Comparison of ENCODE assay signal across 8 cellular contexts in the genomic region with DNA sequence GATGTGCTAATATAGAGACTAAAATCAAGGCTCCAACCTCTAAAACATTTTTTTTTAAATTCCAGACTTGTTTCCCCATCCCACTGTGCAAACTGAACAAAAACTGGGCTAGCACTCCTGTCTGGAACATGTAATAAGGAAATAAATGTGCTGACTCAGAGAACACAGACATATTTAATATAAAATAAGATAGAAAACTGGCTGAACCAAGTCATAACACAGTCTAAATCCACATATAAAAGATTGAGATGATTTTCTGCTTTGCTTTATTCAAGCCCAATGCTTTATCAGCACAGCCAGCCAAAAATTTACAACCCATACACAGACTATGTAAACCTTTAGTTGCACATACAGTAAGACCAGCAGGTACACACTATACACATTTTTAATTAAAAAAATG. TPM values are rescaled to one million over a fixed set of nuclear protein-coding genes. Genes with fewer than 3 reads are reported as not detected.
A peak's percentile ranks its signal among the peaks of the same experiment; 100 is the strongest.
DNase-seq lines count a peak whose midpoint lies in the region; ATAC-seq and TF ChIP-seq lines count a peak whose summit lies in the region.

No MANE protein-coding gene starts in this region.

- peaks cover 9% of the 10 kb centered on the region for H3K27me3 Mint-ChIP-seq in GM23338 (ENCODE audit: insufficient read depth, low read depth, poor library complexity)
- H3K27me3 Mint-ChIP-seq in activated CD4-positive, alpha-beta memory T cell treated with anti-CD3 and anti-CD28 coated beads for 36 hours: no peaks in the 10 kb centered on the region

- H2AFZ ChIP-seq in GM23338: no peak overlapping the region

- H3K27me3 ChIP-seq in GM23338 (ENCODE audit: insufficient read depth) (no peaks in the 10 kb centered on the region), gastroesophageal sphincter (no peaks in the 10 kb centered on the region), skeletal muscle satellite cell (ENCODE audit: control insufficient read depth, insufficient read depth, low read length) (no peaks in the 10 kb centered on the region)

- H3K4me1 Mint-ChIP-seq in GM23338: peaks cover 36% of the 10 kb centered on the region
- H3K4me1 Mint-ChIP-seq in activated CD4-positive, alpha-beta memory T cell treated with anti-CD3 and anti-CD28 coated beads for 36 hours (ENCODE audit: low read depth): peaks cover 59% of the 10 kb centered on the region

- H3F3A ChIP-seq in GM23338 (replicated peaks; ENCODE audit: low read depth): peaks cover 3% of the 10 kb centered on the region; the same call in 1 of the 2 replicates

- POLR2A ChIA-PET in activated CD4-positive, alpha-beta memory T cell treated with anti-CD3 and anti-CD28 coated beads for 36 hours (lab: Charles Lee): interaction anchor here (0.6 to 1.0 kb wide), 2 partner anchors 20 to 52 kb away, joined by 3 read pairs; no protein-coding TSS in a partner anchor

- TF ChIP-seq POLR2A in gastroesophageal sphincter (IDR thresholded peaks at IDR 0.05): no peak

- H3K9me3 ChIP-seq in gastroesophageal sphincter (no peaks in the 10 kb centered on the region), skeletal muscle satellite cell (replicated peaks; ENCODE audit: low read length) (no peaks in the 10 kb centered on the region)

- no peaks in the 10 kb centered on the region for H3K9me3 Mint-ChIP-seq in GM23338
- H3K9me3 Mint-ChIP-seq in activated CD4-positive, alpha-beta memory T cell treated with anti-CD3 and anti-CD28 coated beads for 36 hours: no peaks in the 10 kb centered on the region

- TF ChIP-seq CTCF in GM23338 (conservative IDR thresholded peaks at IDR 0.05; ENCODE audit: low read depth in 2 of 2) (no peak), gastroesophageal sphincter (IDR thresholded peaks at IDR 0.05) (no peak)

- peak overlapping the region; percentile 83 for H3K4me3 ChIP-seq in GM23338
- H3K4me3 ChIP-seq in gastroesophageal sphincter: peak overlapping the region; percentile 77 to 85
- H3K4me3 ChIP-seq in skeletal muscle satellite cell (ENCODE audit: low read length): peak overlapping the region; percentile 84

- peaks cover 29% of the 10 kb centered on the region for H3K4me1 ChIP-seq in GM23338 (ENCODE audit: insufficient read depth)
- H3K4me1 ChIP-seq in gastroesophageal sphincter: peaks cover 0 to 67% (median 14%) of the 10 kb centered on the region in 3 donors
- H3K4me1 ChIP-seq in skeletal muscle satellite cell (ENCODE audit: control insufficient read depth, insufficient read depth, low read length): peaks cover 18% of the 10 kb centered on the region

- peak overlapping the region; percentile 91 for H3K9ac ChIP-seq in skeletal muscle satellite cell (ENCODE audit: low read depth, low read length)

- TF ChIP-seq EP300 in gastroesophageal sphincter (IDR thresholded peaks at IDR 0.05): no peak

- H3K36me3 Mint-ChIP-seq in GM23338 (ENCODE audit: low read depth): peaks cover 8% of the 10 kb centered on the region; the same call in 2 of the 3 replicates
- peaks cover 36% of the 10 kb centered on the region for H3K36me3 Mint-ChIP-seq in activated CD4-positive, alpha-beta memory T cell treated with anti-CD3 and anti-CD28 coated beads for 36 hours

- H3K27ac ChIP-seq in GM23338 (ENCODE audit: low read depth) (no peak overlapping the region), gastroesophageal sphincter (peak overlapping the region in 3 of 4 donors; percentile 100)

- H3K36me3 ChIP-seq in GM23338 (ENCODE audit: insufficient read depth) (no peaks in the 10 kb centered on the region), gastroesophageal sphincter (no peaks in the 10 kb centered on the region), skeletal muscle satellite cell (ENCODE audit: insufficient read depth, low read length) (no peaks in the 10 kb centered on the region)

- H3K9me2 ChIP-seq in GM23338 (ENCODE audit: insufficient read depth): no peaks in the 10 kb centered on the region

- no peak overlapping the region for H3K27ac Mint-ChIP-seq in GM23338
- peak overlapping the region; percentile 99 for H3K27ac Mint-ChIP-seq in activated CD4-positive, alpha-beta memory T cell treated with anti-CD3 and anti-CD28 coated beads for 36 hours

- H3K4me2 ChIP-seq in GM23338 (peak overlapping the region; percentile 92), skeletal muscle satellite cell (ENCODE audit: low read length) (peak overlapping the region; percentile 86)

- DNase-seq in GM23338 (ENCODE audit: low spot score) (no peak), cerebellar nuclear complex (lab: John Stamatoyannopoulos, UW) (no peak), NCI-H1092 treated with DMSO at 0.1 percent for 48 hours (lab: John Stamatoyannopoulos, UW) (no peak), SK-N-DZ (ENCODE audit: low spot score) (no peak)
- no peak for DNase-seq in activated CD4-positive, alpha-beta memory T cell treated with anti-CD3 and anti-CD28 coated beads for 36 hours

- ATAC-seq in GM23338: no peak
- no peak for ATAC-seq in gastroesophageal sphincter
- ATAC-seq in GM18517 (IDR thresholded peaks at IDR 0.05; ENCODE audit: unreplicated experiment): no peak

- peaks cover 57% of the 10 kb centered on the region for H3K79me2 ChIP-seq in GM23338 (replicated peaks; ENCODE audit: insufficient read depth)

- CTCF ChIA-PET in activated CD4-positive, alpha-beta memory T cell treated with anti-CD3 and anti-CD28 coated beads for 36 hours (lab: Charles Lee): interaction anchor here (1.0 kb wide), 1 partner anchor 20 kb away, joined by 3 read pairs; no protein-coding TSS in a partner anchor

- H4K20me1 ChIP-seq in GM23338 (replicated peaks; ENCODE audit: insufficient read depth): peaks cover 30% of the 10 kb centered on the region

- H3K4me3 Mint-ChIP-seq in GM23338: peak overlapping the region; percentile 98
- H3K4me3 Mint-ChIP-seq in activated CD4-positive, alpha-beta memory T cell treated with anti-CD3 and anti-CD28 coated beads for 36 hours: peak overlapping the region; percentile 88

- intact Hi-C loops in activated CD4-positive, alpha-beta memory T cell treated with anti-CD3 and anti-CD28 coated beads for 36 hours (cut with micrococcal nuclease): loop anchor here (1.0 to 5.0 kb wide), 3 partner anchors 7 to 114 kb away; no protein-coding TSS in a partner anchor

TF ChIP-seq in GM23338, 12 proteins besides CTCF, POLR2A, EP300 and RAD21 (continues in another document):
- no peak for TF ChIP-seq NANOG (IDR thresholded peaks at IDR 0.05; ENCODE audit: borderline replicate concordance)
- no peak for TF ChIP-seq ZNF331 (CRISPR knock-in tag; IDR thresholded peaks at IDR 0.05; ENCODE audit: low read depth)
- TF ChIP-seq JUNB (IDR thresholded peaks at IDR 0.05; ENCODE audit: unreplicated experiment): no peak

RNA-seq across cellular contexts. Expression of a gene that starts 1.5 kb away (rescaled TPM):
- 78.0 and 83.2 TPM in 2 replicates for total RNA-seq in GM23338 (2014; rRNA removed; shearing (Covaris generic))
- polyA plus RNA-seq in GM23338 (2016; fragmentation: Nextera tagmentation; extraction: Ambion mirVana): 41.7 and 49.5 TPM in 2 replicates
- 100 to 1,000 TPM; 194 to 198 TPM for total RNA-seq in activated CD4-positive, alpha-beta memory T cell treated with anti-CD3 and anti-CD28 coated beads for 36 hours
- 100 to 1,000 TPM; 146 to 253 (median 205) TPM for total RNA-seq in gastroesophageal sphincter
- total RNA-seq in skeletal muscle satellite cell (2012; rRNA removed): 67.7 and 76.2 TPM in 2 replicates
- 20.7 and 23.9 TPM in 2 replicates for polyA plus RNA-seq in SK-N-DZ (2014; cell fraction: cytosol; rRNA removed)
- 17.7 and 20.4 TPM in 2 replicates for polyA plus RNA-seq in SK-N-DZ (2014; cell fraction: nucleus; rRNA removed)

RNA-seq across cellular contexts. Expression of a gene that starts 36.3 kb away (rescaled TPM):
- 33.3 and 35.7 TPM in 2 replicates for total RNA-seq in GM23338 (2014; rRNA removed; shearing (Covaris generic))
- polyA plus RNA-seq in GM23338 (2016; fragmentation: Nextera tagmentation; extraction: Ambion mirVana): 18.1 and 20.0 TPM in 2 replicates
- total RNA-seq in activated CD4-positive, alpha-beta memory T cell treated with anti-CD3 and anti-CD28 coated beads for 36 hours: 1 to 10 TPM; 2.5 to 2.9 TPM
- 1,000 to 10,000 TPM in 2 of 4 donors, 100 to 1,000 TPM in 2; 615 to 1,266 (median 897) TPM for total RNA-seq in gastroesophageal sphincter
- 663 and 678 TPM in 2 replicates for total RNA-seq in skeletal muscle satellite cell (2012; rRNA removed)
- not detected in 2 replicates for polyA plus RNA-seq in SK-N-DZ (2014; cell fraction: cytosol; rRNA removed)
- not detected in 2 replicates for polyA plus RNA-seq in SK-N-DZ (2014; cell fraction: nucleus; rRNA removed)

Comparison
In these comparisons a context has a peak if more than half of its experiments do, and no peak if none do; other contexts are left out.
1. RNA of a gene that starts 36.3 kb away (total RNA-seq): 615 to 1,266 TPM in gastroesophageal sphincter; 33.3 to 35.7 TPM in GM23338 and 2.5 to 2.9 TPM in activated CD4-positive, alpha-beta memory T cell treated with anti-CD3 and anti-CD28 coated beads for 36 hours; every median in the first group is over 10 times any median in the second.
2. Peak in every context shown above with its lines, with median percentiles within 50 percentile points of each other: H3K4me3 ChIP-seq.